13 cellular contexts compared by ENCODE assay signal in the genomic region with DNA sequence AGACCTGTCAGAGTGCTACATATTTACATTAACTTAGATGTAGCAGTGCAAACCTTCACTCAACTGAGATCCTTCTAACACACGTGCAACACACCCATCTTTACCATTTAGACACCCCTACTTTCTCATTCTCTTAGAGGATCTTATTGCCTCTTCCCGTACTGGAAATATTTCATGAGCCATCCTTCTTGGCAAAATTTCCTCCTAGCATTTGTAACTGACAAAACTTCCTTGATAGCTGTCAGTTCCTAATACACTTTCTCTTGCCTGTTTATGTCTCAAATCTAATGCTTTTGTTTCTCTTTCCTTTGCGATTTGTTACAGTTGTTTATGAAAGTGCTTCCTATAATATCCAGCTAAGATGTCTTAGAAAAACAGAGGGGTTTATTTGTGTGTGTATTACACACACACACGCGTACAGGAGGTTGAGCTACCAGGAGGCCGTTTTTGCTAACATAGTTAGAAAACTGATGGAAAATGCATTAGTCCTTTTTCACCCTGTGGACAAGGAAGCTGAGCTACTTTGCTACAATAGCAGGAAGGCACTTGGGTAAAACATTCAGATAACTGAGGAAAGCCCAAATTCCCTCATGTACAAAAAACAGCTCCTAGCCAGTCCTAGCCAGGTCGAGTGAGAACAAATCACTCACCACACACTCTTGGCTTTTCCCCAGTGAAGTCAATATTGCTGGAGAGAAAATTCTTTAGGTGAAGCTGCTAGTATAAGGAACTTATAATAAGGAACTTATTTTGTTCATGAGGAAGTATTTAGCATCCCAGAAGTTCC.
DNase-seq lines count a peak whose midpoint lies in the region; ATAC-seq and TF ChIP-seq lines count a peak whose summit lies in the region.
"Had no signal": no experiment of that assay in that cellular context is flagged by ENCODE, and none has a peak within 500 bp of the region (broad histone marks: within the 10 kb centered on the region; RNA-seq: fewer than 3 reads in every experiment).

No MANE protein-coding gene starts in this region.

- H3K9me2 ChIP-seq in PC-3 (replicated peaks; ENCODE audit: low read length), result no peaks in the 10 kb centered on the region

- H3K9me3 Mint-ChIP-seq in activated CD8-positive, alpha-beta memory T cell treated with anti-CD3 and anti-CD28 coated beads, Interleukin-2, amount 10 ng/mL, durations not matched to agents 7 days and 5 days (ENCODE audit: low read depth), result no peaks in the 10 kb centered on the region
- no peaks in the 10 kb centered on the region for H3K9me3 Mint-ChIP-seq in effector memory CD8-positive, alpha-beta T cell

- in situ Hi-C loops in gastrocnemius medialis (cut with MboI; ENCODE audit: low sequenced_read_pairs in 4 of 4), result no loop called here

- H3K27me3 ChIP-seq in PC-3 (ENCODE audit: low read length) (no peaks in the 10 kb centered on the region), gastrocnemius medialis (no peaks in the 10 kb centered on the region)
- H3K27me3 ChIP-seq: left lung, testis had no signal

- no peaks in the 10 kb centered on the region for H3K79me2 ChIP-seq in PC-3 (ENCODE audit: low read length)
- H3K79me2 ChIP-seq: parathyroid adenoma had no signal

- CTCF ChIA-PET in activated CD8-positive, alpha-beta memory T cell treated with anti-CD3 and anti-CD28 coated beads, Interleukin-2, amount 10 ng/mL, durations not matched to agents 7 days and 5 days (lab: Charles Lee), result interaction anchor here (0.8 to 3.5 kb wide), 10 partner anchors 9 to 207 kb away, joined by 3 to 19 read pairs (median 4); no protein-coding TSS in a partner anchor
- CTCF ChIA-PET in PC-3 (lab: Charles Lee), result interaction anchor here (0.6 to 1.1 kb wide), 3 partner anchors 30 to 401 kb away, joined by 4 to 7 read pairs (median 5); no protein-coding TSS in a partner anchor

- no peak for DNase-seq in activated CD8-positive, alpha-beta memory T cell treated with anti-CD3 and anti-CD28 coated beads, Interleukin-2, amount 10 ng/mL, durations not matched to agents 7 days and 5 days
- DNase-seq in activated CD8-positive, alpha-beta memory T cell treated with anti-CD3 and anti-CD28 coated beads, Interleukin-2, amount 50 U/mL, for 4 hours, result no peak
- DNase-seq in PC-3 (peak; percentile 68), gastrocnemius medialis (no peak), NCI-H2171 (lab: John Stamatoyannopoulos, UW) (no peak), NCI-H2227 treated with DMSO at 0.1 percent for 48 hours (lab: John Stamatoyannopoulos, UW) (no peak)
- DNase-seq in effector memory CD8-positive, alpha-beta T cell, result no peak
- DNase-seq: NCI-H146, T1000, testis had no signal

- POLR2A ChIA-PET in PC-3 (lab: Charles Lee; ENCODE audit: unreplicated experiment), result interaction anchor here (0.6 kb wide), 3 partner anchors 93 to 174 kb away, joined by 3 to 4 read pairs (median 3); no protein-coding TSS in a partner anchor

- H3K27me3 Mint-ChIP-seq in activated CD8-positive, alpha-beta memory T cell treated with anti-CD3 and anti-CD28 coated beads, Interleukin-2, amount 10 ng/mL, durations not matched to agents 7 days and 5 days, result no peaks in the 10 kb centered on the region
- no peaks in the 10 kb centered on the region for H3K27me3 Mint-ChIP-seq in effector memory CD8-positive, alpha-beta T cell

- H2AFZ ChIP-seq in PC-3 (ENCODE audit: low read length), result peak overlapping the region; percentile 2; the same call in 1 of the 2 replicates
- H2AFZ ChIP-seq: parathyroid adenoma had no signal

- TF ChIP-seq POLR2A in gastrocnemius medialis (IDR thresholded peaks at IDR 0.05), result no peak

- peaks cover 44% of the 10 kb centered on the region for H3K4me1 ChIP-seq in PC-3 (ENCODE audit: insufficient read depth, low read length)
- H3K4me1 ChIP-seq in gastrocnemius medialis, result peaks cover 33 to 43% of the 10 kb centered on the region in 2 donors
- H3K4me1 ChIP-seq: parathyroid adenoma, testis had no signal

- no peaks in the 10 kb centered on the region for H3F3A ChIP-seq in PC-3 (ENCODE audit: low read length, unreplicated experiment)

- H3K4me3 ChIP-seq in PC-3 (ENCODE audit: low read length), result peak overlapping the region; percentile 10; the same call in 1 of the 2 replicates
- no peak overlapping the region for H3K4me3 ChIP-seq in gastrocnemius medialis
- H3K4me3 ChIP-seq: left lung, testis had no signal

- H3K27ac ChIP-seq in PC-3 (ENCODE audit: low read length) (peak overlapping the region; percentile 76), gastrocnemius medialis (peak overlapping the region in 3 of 4 donors; percentile 9 to 65 (median 64))
- H3K27ac ChIP-seq: left lung, parathyroid adenoma, testis had no signal

- intact Hi-C loops in PC-3 (cut with micrococcal nuclease) (loop anchor here (5.0 to 10.0 kb wide), 3 partner anchors 98 to 404 kb away; partner anchors contain the start of gene NFATC2), gastrocnemius medialis (cut with DNase I; ENCODE audit: low total_unique reads) (no loop called here)

- no peaks in the 10 kb centered on the region for H4K20me1 ChIP-seq in PC-3 (ENCODE audit: low read length)

- no peak overlapping the region for H3K4me3 Mint-ChIP-seq in activated CD8-positive, alpha-beta memory T cell treated with anti-CD3 and anti-CD28 coated beads, Interleukin-2, amount 10 ng/mL, durations not matched to agents 7 days and 5 days
- peak overlapping the region; percentile 36 to 77 for H3K4me3 Mint-ChIP-seq in effector memory CD8-positive, alpha-beta T cell

- H3K36me3 Mint-ChIP-seq in activated CD8-positive, alpha-beta memory T cell treated with anti-CD3 and anti-CD28 coated beads, Interleukin-2, amount 10 ng/mL, durations not matched to agents 7 days and 5 days, result peaks cover 62% of the 10 kb centered on the region
- peaks cover 25% of the 10 kb centered on the region for H3K36me3 Mint-ChIP-seq in effector memory CD8-positive, alpha-beta T cell (ENCODE audit: insufficient read depth)

- H3K27ac Mint-ChIP-seq in activated CD8-positive, alpha-beta memory T cell treated with anti-CD3 and anti-CD28 coated beads, Interleukin-2, amount 10 ng/mL, durations not matched to agents 7 days and 5 days, result peak overlapping the region; percentile 81
- peak overlapping the region; percentile 24 to 86 for H3K27ac Mint-ChIP-seq in effector memory CD8-positive, alpha-beta T cell

- no TSS peak for BruUV-seq in PC-3 (replicated peaks; lab: Mats Ljungman, UMichigan)

- no peak for ATAC-seq in activated CD8-positive, alpha-beta memory T cell treated with anti-CD3 and anti-CD28 coated beads, Interleukin-2, amount 10 ng/mL, durations not matched to agents 7 days and 5 days
- peak; percentile 15 for ATAC-seq in PC-3
- no peak for ATAC-seq in effector memory CD8-positive, alpha-beta T cell (replicated peaks)
- peak; percentile 41 to 43 for ATAC-seq in gastrocnemius medialis
- ATAC-seq in HG02610 (IDR thresholded peaks at IDR 0.05; ENCODE audit: unreplicated experiment), result no peak
- ATAC-seq: left lung had no signal

- TF ChIP-seq CTCF in PC-3 (conservative IDR thresholded peaks at IDR 0.05; ENCODE audit: low read depth, low read length), result no peak
- TF ChIP-seq CTCF in gastrocnemius medialis (IDR thresholded peaks at IDR 0.05 in 4 of 5, conservative IDR thresholded peaks at IDR 0.05 in 1 of 5), result no peak

- no peaks in the 10 kb centered on the region for H3K36me3 ChIP-seq in PC-3 (ENCODE audit: low read depth, low read length)
- H3K36me3 ChIP-seq in gastrocnemius medialis, result no peaks in the 10 kb centered on the region
- H3K36me3 ChIP-seq: left lung had no signal

- H3K9ac ChIP-seq in PC-3 (ENCODE audit: low read length), result peak overlapping the region; percentile 40
- H3K9ac ChIP-seq: parathyroid adenoma had no signal

- H3K4me1 Mint-ChIP-seq in activated CD8-positive, alpha-beta memory T cell treated with anti-CD3 and anti-CD28 coated beads, Interleukin-2, amount 10 ng/mL, durations not matched to agents 7 days and 5 days, result peaks cover 89% of the 10 kb centered on the region
- H3K4me1 Mint-ChIP-seq in effector memory CD8-positive, alpha-beta T cell (ENCODE audit: low read depth in 2 of 2), result peaks cover 39 to 82% of the 10 kb centered on the region in 2 donors

- peak overlapping the region; percentile 48 for H3K4me2 ChIP-seq in PC-3 (ENCODE audit: low read length)

- H3K9me3 ChIP-seq in PC-3 (ENCODE audit: low read length) (no peaks in the 10 kb centered on the region), gastrocnemius medialis (no peaks in the 10 kb centered on the region)
- H3K9me3 ChIP-seq: left lung, testis had no signal

Comparison
In these comparisons a context has a peak if more than half of its experiments do, and no peak if none do; other contexts are left out.
1. ATAC-seq: peak in PC-3 (single experiment) and gastrocnemius medialis (2 of 2); none in activated CD8-positive, alpha-beta memory T cell treated with anti-CD3 and anti-CD28 coated beads, Interleukin-2, amount 10 ng/mL, durations not matched to agents 7 days and 5 days (single experiment), effector memory CD8-positive, alpha-beta T cell (single experiment) and HG02610 (single experiment).